15 cellular contexts compared by ENCODE assay signal in the genomic region with DNA sequence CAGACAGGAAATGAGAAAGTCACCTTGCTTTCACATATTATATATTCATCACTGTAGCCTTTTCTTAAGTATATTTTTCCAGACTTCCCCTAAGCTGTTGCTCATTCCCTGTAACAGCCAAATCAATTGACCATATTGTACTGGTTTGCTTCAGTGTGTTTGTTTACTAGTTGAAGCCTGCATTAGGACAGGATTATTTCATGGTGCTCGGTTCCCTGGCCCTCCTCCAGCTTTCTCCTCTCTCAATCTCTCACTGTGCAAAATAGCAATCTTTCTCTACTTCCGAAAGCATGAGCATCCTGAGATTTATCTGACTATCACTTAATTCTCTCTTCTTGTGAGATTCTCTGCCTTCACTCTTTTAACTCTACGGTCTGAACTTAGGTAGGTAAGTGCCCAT. TPM values are rescaled to one million over a fixed set of nuclear protein-coding genes. Genes with fewer than 3 reads are reported as not detected.
A peak's percentile ranks its signal among the peaks of the same experiment; 100 is the strongest.
DNase-seq lines count a peak whose midpoint lies in the region; ATAC-seq and TF ChIP-seq lines count a peak whose summit lies in the region.
"Had no signal": no experiment of that assay in that cellular context is flagged by ENCODE, and none has a peak within 500 bp of the region (broad histone marks: within the 10 kb centered on the region; RNA-seq: fewer than 3 reads in every experiment).

No MANE protein-coding gene starts in this region.

- TF ChIP-seq CTCF in osteoblast (IDR thresholded peaks at IDR 0.05; ENCODE audit: extremely low read depth, low read depth, low read length) (no peak), foreskin keratinocyte (conservative IDR thresholded peaks at IDR 0.05) (no peak)

- no peaks in the 10 kb centered on the region for H3K9me3 ChIP-seq in osteoblast (ENCODE audit: low read depth, low read length)
- H3K9me3 ChIP-seq: HAP-1 had no signal

- H3K27ac ChIP-seq in osteoblast (ENCODE audit: low read depth, low read length) (no peak overlapping the region), foreskin keratinocyte (no peak overlapping the region)
- H3K27ac ChIP-seq: BLaER1 treated with 17β-estradiol and CSF1 and Interleukin-3, amounts not matched to agents 10 nM and 100 nM; HL-60 had no signal

- DNase-seq in NCI-H2171 treated with DMSO at 0.1 percent for 48 hours (lab: John Stamatoyannopoulos, UW) (peak; percentile 66), NCI-H2171 (lab: John Stamatoyannopoulos, UW) (no peak), NCI-H1694 (lab: John Stamatoyannopoulos, UW) (peak; percentile 42), cerebellar cortex (ENCODE audit: low spot score) (peak; percentile 90), osteoblast (ENCODE audit: insufficient read length, low spot score, missing footprints) (peak; percentile 41), foreskin keratinocyte (no peak), erythroblast (lab: John Stamatoyannopoulos, UW) (no peak)
- DNase-seq: CD4-positive, CD25-positive, alpha-beta regulatory T cell; DMS53 had no signal

- H2AFZ ChIP-seq in osteoblast (ENCODE audit: low read length): no peak overlapping the region

- no peaks in the 10 kb centered on the region for H3K36me3 ChIP-seq in osteoblast (ENCODE audit: insufficient read depth, low read length)
- H3K36me3 ChIP-seq: BLaER1 treated with 17β-estradiol and CSF1 and Interleukin-3, amounts not matched to agents 10 nM and 100 nM; HAP-1 had no signal

- no peak overlapping the region for H3K4me2 ChIP-seq in osteoblast (ENCODE audit: insufficient read depth, low read length)
- H3K4me2 ChIP-seq: BLaER1 treated with 17β-estradiol and CSF1 and Interleukin-3, amounts not matched to agents 10 nM and 100 nM had no signal

- H3K4me1 ChIP-seq in osteoblast (ENCODE audit: insufficient read depth, low read length) (no peaks in the 10 kb centered on the region), foreskin keratinocyte (no peaks in the 10 kb centered on the region)
- H3K4me1 ChIP-seq: BLaER1 treated with 17β-estradiol and CSF1 and Interleukin-3, amounts not matched to agents 10 nM and 100 nM had no signal

- no peaks in the 10 kb centered on the region for H3K79me2 ChIP-seq in osteoblast (ENCODE audit: insufficient read depth, low read length)

- H4K20me1 ChIP-seq in osteoblast (ENCODE audit: insufficient read depth, low read length): no peaks in the 10 kb centered on the region
- H4K20me1 ChIP-seq: BLaER1 treated with 17β-estradiol and CSF1 and Interleukin-3, amounts not matched to agents 10 nM and 100 nM had no signal

- no peak for ATAC-seq in GM21576 (IDR thresholded peaks at IDR 0.05; ENCODE audit: unreplicated experiment)
- ATAC-seq in foreskin keratinocyte: no peak

- H3K27me3 ChIP-seq in osteoblast (ENCODE audit: insufficient read depth, low read length) (peaks cover 60% of the 10 kb centered on the region), foreskin keratinocyte (peaks cover 81% of the 10 kb centered on the region)
- H3K27me3 ChIP-seq: BLaER1 treated with 17β-estradiol and CSF1 and Interleukin-3, amounts not matched to agents 10 nM and 100 nM had no signal

- no peak for TF ChIP-seq POLR2A in erythroblast (IDR thresholded peaks at IDR 0.05; ENCODE audit: low read length)

- no peak overlapping the region for H3K4me3 ChIP-seq in osteoblast (ENCODE audit: insufficient read depth, low read length)
- H3K4me3 ChIP-seq: BLaER1 treated with 17β-estradiol and CSF1 and Interleukin-3, amounts not matched to agents 10 nM and 100 nM; HAP-1 had no signal

RNA-seq across cellular contexts. Expression of a gene that starts 2.4 kb away (rescaled TPM):
- not detected in 2 replicates for total RNA-seq in osteoblast
- not detected in 2 replicates for total RNA-seq in foreskin keratinocyte
- not detected in 2 replicates for polyA plus RNA-seq in foreskin keratinocyte
- total RNA-seq: A172; CD4-positive, CD25-positive, alpha-beta regulatory T cell; H1 had no signal
- polyA plus RNA-seq: CD4-positive, CD25-positive, alpha-beta regulatory T cell; H1 had no signal

Comparison
In these comparisons a context has a peak if more than half of its experiments do, and no peak if none do; other contexts are left out.
1. DNase-seq: peak in NCI-H2171 treated with DMSO at 0.1 percent for 48 hours (single experiment), NCI-H1694 (single experiment), cerebellar cortex (single experiment) and osteoblast (single experiment); none in NCI-H2171 (single experiment), foreskin keratinocyte (0 of 2) and erythroblast (0 of 2).